27 cellular contexts compared by ENCODE assay signal in genomic region chr17:80754846-80755245, GRCh38.
DNase-seq lines count a peak whose midpoint lies in the region; ATAC-seq, FAIRE-seq and TF ChIP-seq lines count a peak whose summit lies in the region.
"Had no signal": no experiment of that assay in that cellular context is flagged by ENCODE, and none has a peak within 500 bp of the region (broad histone marks: within the 10 kb centered on the region; RNA-seq: fewer than 3 reads in every experiment).

No MANE protein-coding gene starts in this region.

- ATAC-seq in T-helper 17 cell (no peak), left colon (no peak)
- ATAC-seq: activated T-cell treated with anti-CD3 and anti-CD28 coated beads, Interleukin-2, amount 50 U/mL, for 4 hours; left cardiac atrium; pancreas; SK-N-SH treated with all-trans-retinoic acid at 6 μM for 48 hours had no signal

- H3K9me3 ChIP-seq in T-helper 17 cell (ENCODE audit: control insufficient read depth, low read length, poor library complexity, severe bottlenecking) = no peaks in the 10 kb centered on the region
- H3K9me3 ChIP-seq: A549, MG63, pancreas, thoracic aorta had no signal

- no peak for DNase-seq in activated T-cell treated with anti-CD3 and anti-CD28 coated beads, Interleukin-2, amount 50 U/mL, for 24 hours
- DNase-seq in activated T-cell treated with anti-CD3 and anti-CD28 coated beads for 4 hours = no peak
- no peak for DNase-seq in T-helper 17 cell
- no peak for DNase-seq in glutamatergic neuron
- DNase-seq in stimulated activated CD8-positive, alpha-beta memory T cell treated with anti-CD3 and anti-CD28 coated beads, Interleukin-4, amount 100 ng/mL, for 48 hours = peak; percentile 21
- DNase-seq in GM12891 (ENCODE audit: insufficient read length, low spot score) = no peak
- no peak for DNase-seq in left colon
- no peak for DNase-seq in stimulated activated CD4-positive, alpha-beta T cell treated with anti-CD3 and anti-CD28 coated beads, Interleukin-4, amount 100 ng/mL, for 24 hours
- DNase-seq: activated CD4-positive, alpha-beta memory T cell treated with anti-CD3 and anti-CD28 coated beads, Interleukin-2, amount 10 ng/mL, durations not matched to agents 7 days and 5 days; activated naive CD4-positive, alpha-beta T cell treated with anti-CD3 and anti-CD28 coated beads for 36 hours; activated T-cell treated with anti-CD3 and anti-CD28 coated beads, Interleukin-2, amount 50 U/mL, for 4 hours; aorta; hypothalamus; KBM-7; left cardiac atrium; MG63; NCI-H1105 treated with DMSO at 0.1 percent for 48 hours; NCI-H2029; pancreas; retina; stimulated activated naive CD4-positive, alpha-beta T cell treated with Interleukin-2 at 50 U/mL for 16 hours had no signal

- H3K4me1 Mint-ChIP-seq in activated T-cell treated with anti-CD3 and anti-CD28 coated beads, Interleukin-2, amount 50 U/mL, for 24 hours (ENCODE audit: low read depth) = peaks cover 63% of the 10 kb centered on the region
- H3K4me1 Mint-ChIP-seq in T-helper 17 cell = peaks cover 21% of the 10 kb centered on the region
- H3K4me1 Mint-ChIP-seq in glutamatergic neuron (ENCODE audit: low read depth, unreplicated experiment) = peaks cover 38% of the 10 kb centered on the region

- H3K36me3 Mint-ChIP-seq in activated T-cell treated with anti-CD3 and anti-CD28 coated beads, Interleukin-2, amount 50 U/mL, for 24 hours (ENCODE audit: low read depth) = peaks cover 76% of the 10 kb centered on the region
- H3K36me3 Mint-ChIP-seq in T-helper 17 cell (ENCODE audit: low read depth) (peaks cover 2% of the 10 kb centered on the region), glutamatergic neuron (ENCODE audit: unreplicated experiment) (peaks cover 9% of the 10 kb centered on the region)

- FAIRE-seq in GM12891 (lab: Jason Lieb, UNC) = no peak
- FAIRE-seq: A549, H54, pancreas, TTC549 had no signal

- H3K27ac Mint-ChIP-seq in activated T-cell treated with anti-CD3 and anti-CD28 coated beads, Interleukin-2, amount 50 U/mL, for 24 hours = peak overlapping the region; percentile 39
- H3K27ac Mint-ChIP-seq in T-helper 17 cell (peak overlapping the region; percentile 65), glutamatergic neuron (ENCODE audit: unreplicated experiment) (peak overlapping the region; percentile 29)
- H3K27ac Mint-ChIP-seq: activated CD4-positive, alpha-beta memory T cell treated with anti-CD3 and anti-CD28 coated beads, Interleukin-2, amount 10 ng/mL, durations not matched to agents 7 days and 5 days; activated naive CD4-positive, alpha-beta T cell treated with anti-CD3 and anti-CD28 coated beads for 36 hours; T-helper 1 cell treated with Interleukin-12 subunit alpha and Interleukin-12 subunit beta and Interleukin-4 antibody, amounts not matched to agents 30 μg/mL and 1 μg/mL, for 36 hours had no signal

- H3K4me3 Mint-ChIP-seq in activated T-cell treated with anti-CD3 and anti-CD28 coated beads, Interleukin-2, amount 50 U/mL, for 24 hours = no peak overlapping the region
- no peak overlapping the region for H3K4me3 Mint-ChIP-seq in T-helper 17 cell
- H3K4me3 Mint-ChIP-seq in glutamatergic neuron (ENCODE audit: unreplicated experiment) = peak overlapping the region; percentile 50
- H3K4me3 Mint-ChIP-seq: activated CD4-positive, alpha-beta memory T cell treated with anti-CD3 and anti-CD28 coated beads, Interleukin-2, amount 10 ng/mL, durations not matched to agents 7 days and 5 days; activated naive CD4-positive, alpha-beta T cell treated with anti-CD3 and anti-CD28 coated beads for 36 hours; activated T-cell treated with anti-CD3 and anti-CD28 coated beads, Interleukin-2, amount 50 U/mL, for 4 hours; T-helper 1 cell treated with Interleukin-12 subunit alpha and Interleukin-12 subunit beta and Interleukin-4 antibody, amounts not matched to agents 30 μg/mL and 1 μg/mL, for 36 hours had no signal

- no peak for TF ChIP-seq CTCF in glutamatergic neuron (IDR thresholded peaks at IDR 0.05; ENCODE audit: partially characterized antibody, unreplicated experiment)

- no peaks in the 10 kb centered on the region for H3K9me3 Mint-ChIP-seq in activated T-cell treated with anti-CD3 and anti-CD28 coated beads, Interleukin-2, amount 50 U/mL, for 24 hours
- peaks cover 6% of the 10 kb centered on the region for H3K9me3 Mint-ChIP-seq in glutamatergic neuron (ENCODE audit: unreplicated experiment)
- H3K9me3 Mint-ChIP-seq: activated CD4-positive, alpha-beta memory T cell treated with anti-CD3 and anti-CD28 coated beads, Interleukin-2, amount 10 ng/mL, durations not matched to agents 7 days and 5 days; activated naive CD4-positive, alpha-beta T cell treated with anti-CD3 and anti-CD28 coated beads for 36 hours; activated T-cell treated with anti-CD3 and anti-CD28 coated beads, Interleukin-2, amount 50 U/mL, for 4 hours had no signal

- TF ChIP-seq POLR2A in GM12891 (IDR thresholded peaks at IDR 0.05; ENCODE audit: low read depth, low read length) = no peak

- intact Hi-C loops in left colon (cut with DNase I, micrococcal nuclease) = no loop called here

- no peaks in the 10 kb centered on the region for H3K27me3 Mint-ChIP-seq in activated T-cell treated with anti-CD3 and anti-CD28 coated beads, Interleukin-2, amount 50 U/mL, for 24 hours
- H3K27me3 Mint-ChIP-seq in T-helper 17 cell (no peaks in the 10 kb centered on the region), glutamatergic neuron (ENCODE audit: unreplicated experiment) (peaks cover 5% of the 10 kb centered on the region)
- H3K27me3 Mint-ChIP-seq: activated CD4-positive, alpha-beta memory T cell treated with anti-CD3 and anti-CD28 coated beads, Interleukin-2, amount 10 ng/mL, durations not matched to agents 7 days and 5 days had no signal

TF ChIP-seq in GM12891, 5 proteins besides CTCF, POLR2A, EP300 and RAD21:
- TF ChIP-seq POU2F2 (IDR thresholded peaks at IDR 0.05; ENCODE audit: low read depth, low read length) = no peak
- no peak for TF ChIP-seq POLR2AphosphoS5 (IDR thresholded peaks at IDR 0.05; ENCODE audit: low read depth, low read length)
- no peak for TF ChIP-seq PAX5 (IDR thresholded peaks at IDR 0.05; ENCODE audit: insufficient read depth, low read length, severe bottlenecking)
- no peak for TF ChIP-seq SPI1 (IDR thresholded peaks at IDR 0.05; ENCODE audit: low read depth, low read length)
- no peak for TF ChIP-seq TAF1 (IDR thresholded peaks at IDR 0.05; ENCODE audit: low read depth, low read length)
TF ChIP-seq in GM12891: peak in this region for 0.
